In the genomic region with DNA sequence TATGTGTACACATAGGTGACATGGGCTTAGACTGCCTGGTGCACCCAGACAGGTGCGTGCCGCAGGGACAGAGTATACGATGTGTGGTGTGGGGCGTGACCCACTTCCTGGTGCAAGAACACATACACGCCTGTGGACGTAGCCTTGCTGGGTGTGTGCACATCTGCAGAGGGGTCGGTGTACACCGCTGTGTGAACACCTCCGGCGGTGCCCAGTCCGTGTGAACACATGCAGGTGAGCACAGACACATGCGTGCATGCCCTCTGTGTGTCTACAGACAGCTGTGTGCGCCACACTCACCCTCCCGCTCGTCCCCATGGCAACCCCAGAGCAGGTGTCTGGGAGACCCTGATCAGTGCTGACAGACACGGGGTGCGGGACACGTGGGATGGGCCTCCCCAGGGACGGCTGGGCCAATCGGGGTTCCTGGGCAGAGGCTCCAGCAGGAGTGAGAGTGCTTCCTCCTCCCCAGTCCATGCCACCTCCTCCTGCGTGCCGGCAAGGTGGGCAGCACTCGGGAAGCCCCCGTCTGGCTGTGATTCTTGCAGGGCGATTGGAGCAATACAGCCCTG, we compare ENCODE assay signal across 11 cellular contexts. TPM values are rescaled to one million over a fixed set of nuclear protein-coding genes. Genes with fewer than 3 reads are reported as not detected.
DNase-seq lines count a peak whose midpoint lies in the region; ATAC-seq and TF ChIP-seq lines count a peak whose summit lies in the region.
"Had no signal": no experiment of that assay in that cellular context is flagged by ENCODE, and none has a peak within 500 bp of the region (broad histone marks: within the 10 kb centered on the region; RNA-seq: fewer than 3 reads in every experiment).

No MANE protein-coding gene starts in this region.

- H3K9me3 ChIP-seq in BLaER1 treated with 17β-estradiol and CSF1 and Interleukin-3, amounts not matched to agents 10 nM and 100 nM (replicated peaks in 1 of 11) = peaks cover 0 to 5% (median 0%) of the 10 kb centered on the region in 11 experiments; a peak in 5 of 22 replicates
- H3K9me3 ChIP-seq in HCT116 (ENCODE audit: control insufficient read depth in 1 of 2, insufficient read depth in 1 of 2, low read depth in 1 of 2, low read length in 2 of 2) (no peaks in the 10 kb centered on the region), mucosa of descending colon (no peaks in the 10 kb centered on the region), thyroid gland (no peaks in the 10 kb centered on the region)
- H3K9me3 ChIP-seq in effector memory CD4-positive, alpha-beta T cell (ENCODE audit: control insufficient read depth, low read length) = no peaks in the 10 kb centered on the region
- H3K9me3 ChIP-seq: esophagus muscularis mucosa, neutrophil had no signal

- no peak for TF ChIP-seq RAD21 in HCT116 (IDR thresholded peaks at IDR 0.05; ENCODE audit: low read depth)

- no TSS peak for BruUV-seq in HCT116 (replicated peaks; lab: Mats Ljungman, UMichigan)

- POLR2A ChIA-PET in HCT116 (lab: Charles Lee) = no interaction called here

- no peaks in the 10 kb centered on the region for H3K9me2 ChIP-seq in HCT116 (ENCODE audit: insufficient read depth)

- TF ChIP-seq POLR2A in HCT116 (IDR thresholded peaks at IDR 0.05; ENCODE audit: borderline replicate concordance, extremely low read depth, insufficient read depth, insufficient read length) = no peak
- TF ChIP-seq POLR2A in thyroid gland (IDR thresholded peaks at IDR 0.05) = no peak

- peaks cover 0 to 4% (median 0%) of the 10 kb centered on the region in 11 experiments; a peak in 2 of 22 replicates for H3K36me3 ChIP-seq in BLaER1 treated with 17β-estradiol and CSF1 and Interleukin-3, amounts not matched to agents 10 nM and 100 nM
- no peaks in the 10 kb centered on the region for H3K36me3 ChIP-seq in HCT116 (ENCODE audit: control insufficient read depth in 1 of 2, insufficient read depth in 2 of 2, low read length in 2 of 2)
- no peaks in the 10 kb centered on the region for H3K36me3 ChIP-seq in mucosa of descending colon (ENCODE audit: low read depth)
- H3K36me3 ChIP-seq in thyroid gland = no peaks in the 10 kb centered on the region
- no peaks in the 10 kb centered on the region for H3K36me3 ChIP-seq in effector memory CD4-positive, alpha-beta T cell (ENCODE audit: control insufficient read depth, insufficient read depth, low read length)
- H3K36me3 ChIP-seq: neutrophil had no signal

- peaks cover 0 to 39% (median 23%) of the 10 kb centered on the region in 10 experiments; a peak in 14 of 20 replicates for H3K4me1 ChIP-seq in BLaER1 treated with 17β-estradiol and CSF1 and Interleukin-3, amounts not matched to agents 10 nM and 100 nM
- H3K4me1 ChIP-seq in HCT116 (ENCODE audit: control insufficient read depth in 1 of 2, insufficient read depth in 2 of 2, low read length in 2 of 2) (no peaks in the 10 kb centered on the region), mucosa of descending colon (ENCODE audit: low read depth) (no peaks in the 10 kb centered on the region), thyroid gland (no peaks in the 10 kb centered on the region)
- H3K4me1 ChIP-seq in effector memory CD4-positive, alpha-beta T cell (ENCODE audit: control insufficient read depth, insufficient read depth, low read length, poor library complexity, severe bottlenecking) = peaks cover 3% of the 10 kb centered on the region

- H3K9ac ChIP-seq in BLaER1 treated with 17β-estradiol and CSF1 and Interleukin-3, amounts not matched to agents 10 nM and 100 nM = peak overlapping the region in 1 of 11 experiments; percentile 5; a peak in 1 of 22 replicates
- no peak overlapping the region for H3K9ac ChIP-seq in HCT116 (ENCODE audit: low read length)

- H3K4me2 ChIP-seq in BLaER1 treated with 17β-estradiol and CSF1 and Interleukin-3, amounts not matched to agents 10 nM and 100 nM = peak overlapping the region in 8 of 11 experiments; percentile 5 to 61 (median 34); a peak in 11 of 22 replicates
- no peak overlapping the region for H3K4me2 ChIP-seq in HCT116 (ENCODE audit: low read length)

- TF ChIP-seq CTCF in HCT116 (IDR thresholded peaks at IDR 0.05 in 2 of 3, conservative IDR thresholded peaks at IDR 0.05 in 1 of 3; ENCODE audit: borderline replicate concordance in 1 of 3, insufficient read depth in 1 of 3, low read depth in 2 of 3, low read length in 2 of 3) = no peak
- TF ChIP-seq CTCF in mucosa of descending colon (IDR thresholded peaks at IDR 0.05) = no peak
- TF ChIP-seq CTCF in thyroid gland (IDR thresholded peaks at IDR 0.05) = no peak

- no peaks in the 10 kb centered on the region for H3K79me2 ChIP-seq in HCT116 (ENCODE audit: insufficient read depth, low read length)

- peaks cover 0 to 31% (median 0%) of the 10 kb centered on the region in 11 experiments; a peak in 9 of 22 replicates for H4K20me1 ChIP-seq in BLaER1 treated with 17β-estradiol and CSF1 and Interleukin-3, amounts not matched to agents 10 nM and 100 nM
- no peaks in the 10 kb centered on the region for H4K20me1 ChIP-seq in HCT116 (ENCODE audit: insufficient read depth)

- intact Hi-C loops in HCT116 (cut with micrococcal nuclease) (no loop called here), mucosa of descending colon (cut with DNase I, micrococcal nuclease) (no loop called here), thyroid gland (cut with DNase I) (no loop called here)

- H2AFZ ChIP-seq in HCT116 (ENCODE audit: low read depth, low read length, poor library complexity, severe bottlenecking) = no peak overlapping the region

- peak; percentile 33; the same call in 1 of the 2 replicates for ATAC-seq in HCT116
- peak; percentile 24 for ATAC-seq in mucosa of descending colon

- no peak overlapping the region for H3K27ac ChIP-seq in BLaER1 treated with 17β-estradiol and CSF1 and Interleukin-3, amounts not matched to agents 10 nM and 100 nM
- H3K27ac ChIP-seq in HCT116 (ENCODE audit: low read depth, low read length) = no peak overlapping the region
- no peak overlapping the region for H3K27ac ChIP-seq in thyroid gland
- H3K27ac ChIP-seq in effector memory CD4-positive, alpha-beta T cell (ENCODE audit: insufficient read depth, low read length, poor library complexity, severe bottlenecking) = no peak overlapping the region
- H3K27ac ChIP-seq: esophagus muscularis mucosa, neutrophil had no signal

- RAD21 ChIA-PET in HCT116 (lab: Charles Lee; ENCODE audit: low non-redundant PET in 1 of 2, low total read pairs in 2 of 2, uncharacterized antibody in 2 of 2, unreplicated experiment in 2 of 2) = no interaction called here

- CTCF ChIA-PET in HCT116 (lab: Charles Lee) = no interaction called here

- DNase-seq in HCT116 (ENCODE audit: low read depth, low spot score) (no peak), mucosa of descending colon (peak in 2 of 3 donors; percentile 17 to 37), thyroid gland (no peak), Ammon's horn (ENCODE audit: low spot score) (no peak), NCI-H187 (lab: John Stamatoyannopoulos, UW) (no peak)
- peak; percentile 37 for DNase-seq in activated CD8-positive, alpha-beta memory T cell treated with anti-CD3 and anti-CD28 coated beads, Interleukin-2, amount 50 U/mL, for 48 hours
- DNase-seq in effector memory CD4-positive, alpha-beta T cell = no peak
- DNase-seq: NCI-H1694 treated with DMSO at 0.1 percent for 48 hours had no signal

- no peak overlapping the region for H3K4me3 ChIP-seq in BLaER1 treated with 17β-estradiol and CSF1 and Interleukin-3, amounts not matched to agents 10 nM and 100 nM
- H3K4me3 ChIP-seq in HCT116 (replicated peaks in 1 of 2; ENCODE audit: low read depth in 1 of 2, low read length in 2 of 2) = no peak overlapping the region
- no peak overlapping the region for H3K4me3 ChIP-seq in mucosa of descending colon
- H3K4me3 ChIP-seq in thyroid gland (replicated peaks in 1 of 3) = no peak overlapping the region
- H3K4me3 ChIP-seq in effector memory CD4-positive, alpha-beta T cell (ENCODE audit: insufficient read depth, low read depth, low read length, poor library complexity, severe bottlenecking) = no peak overlapping the region
- H3K4me3 ChIP-seq: esophagus muscularis mucosa had no signal

- 74 to 94% methylated on average over 8 to 12 of the region's 25 CpGs for WGBS in thyroid gland, 2 donors

- no peaks in the 10 kb centered on the region for H3K27me3 ChIP-seq in BLaER1 treated with 17β-estradiol and CSF1 and Interleukin-3, amounts not matched to agents 10 nM and 100 nM
- H3K27me3 ChIP-seq in HCT116 (ENCODE audit: insufficient read depth, low read length) (peaks cover 5% of the 10 kb centered on the region; the same call in 1 of the 2 replicates), thyroid gland (no peaks in the 10 kb centered on the region)
- no peaks in the 10 kb centered on the region for H3K27me3 ChIP-seq in effector memory CD4-positive, alpha-beta T cell (replicated peaks; ENCODE audit: control insufficient read depth, insufficient read depth, low read length, poor library complexity, severe bottlenecking)

TF ChIP-seq in HCT116, 20 proteins besides CTCF, POLR2A, EP300 and RAD21 (continues in another document):
- TF ChIP-seq, protein P1, sequence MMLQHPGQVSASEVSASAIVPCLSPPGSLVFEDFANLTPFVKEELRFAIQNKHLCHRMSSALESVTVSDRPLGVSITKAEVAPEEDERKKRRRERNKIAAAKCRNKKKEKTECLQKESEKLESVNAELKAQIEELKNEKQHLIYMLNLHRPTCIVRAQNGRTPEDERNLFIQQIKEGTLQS (IDR thresholded peaks at IDR 0.05) = no peak
- TF ChIP-seq ELF1 (IDR thresholded peaks at IDR 0.05; ENCODE audit: borderline replicate concordance, low read depth) (no peak), EZH2 (IDR thresholded peaks at IDR 0.05) (no peak), ZNF274 (IDR thresholded peaks at IDR 0.05; ENCODE audit: low read depth, low read length) (no peak), TCF7L2 (IDR thresholded peaks at IDR 0.05; ENCODE audit: borderline replicate concordance, extremely low read depth, insufficient read depth, insufficient read length) (no peak)
- TF ChIP-seq, protein P2, sequence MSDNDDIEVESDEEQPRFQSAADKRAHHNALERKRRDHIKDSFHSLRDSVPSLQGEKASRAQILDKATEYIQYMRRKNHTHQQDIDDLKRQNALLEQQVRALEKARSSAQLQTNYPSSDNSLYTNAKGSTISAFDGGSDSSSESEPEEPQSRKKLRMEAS (IDR thresholded peaks at IDR 0.05) = no peak

RNA-seq across cellular contexts. Expression of a gene that starts 23.4 kb away (rescaled TPM):
- total RNA-seq in HCT116 (2021; ENCODE audit: unreplicated experiment) = 4.4 TPM
- polyA plus RNA-seq in HCT116 (2012) = 3.2 and 3.5 TPM in 2 replicates
- total RNA-seq in mucosa of descending colon = under 1 TPM; 0.26 to 0.44 (median 0.41) TPM
- under 1 TPM; 0.11 to 0.96 (median 0.54) TPM for total RNA-seq in thyroid gland

Comparison
In these comparisons a context has a peak if more than half of its experiments do, and no peak if none do; other contexts are left out.
1. DNase-seq: peak in activated CD8-positive, alpha-beta memory T cell treated with anti-CD3 and anti-CD28 coated beads, Interleukin-2, amount 50 U/mL, for 48 hours (single experiment) and mucosa of descending colon (2 of 3); none in HCT116 (single experiment), thyroid gland (0 of 2), effector memory CD4-positive, alpha-beta T cell (0 of 3), Ammon's horn (single experiment) and NCI-H187 (0 of 2).